In genomic region chr2:3848776-3849175, GRCh38 we compare ENCODE assay signal across 8 cellular contexts.
"Had no signal": no experiment of that assay in that cellular context is flagged by ENCODE, and none has a peak within 500 bp of the region (broad histone marks: within the 10 kb centered on the region; RNA-seq: fewer than 3 reads in every experiment).

No MANE protein-coding gene starts in this region.

- FAIRE-seq: HTR-8/SVneo, K562 had no signal

- H2AFZ ChIP-seq: GM23338 had no signal

- H3K4me1 ChIP-seq: HAP-1 had no signal

- H3K4me2 ChIP-seq: GM23338 had no signal

- H3K36me3 ChIP-seq: HAP-1 had no signal

- H3K4me3 ChIP-seq: GM23338, HAP-1, K562 had no signal

- ATAC-seq: GM23338, HCT116, K562 had no signal

- DNase-seq: H7, HFFc6, IMR-90 had no signal
